Comparison of ENCODE assay signal across 16 cellular contexts in genomic region chr1:200732438-200732837, GRCh38. TPM values are rescaled to one million over a fixed set of nuclear protein-coding genes. Genes with fewer than 3 reads are reported as not detected.
DNase-seq lines count a peak whose midpoint lies in the region; ATAC-seq and TF ChIP-seq lines count a peak whose summit lies in the region.
"Had no signal": no experiment of that assay in that cellular context is flagged by ENCODE, and none has a peak within 500 bp of the region (broad histone marks: within the 10 kb centered on the region; RNA-seq: fewer than 3 reads in every experiment).

No MANE protein-coding gene starts in this region.

- intact Hi-C loops in PC-9 (cut with micrococcal nuclease; ENCODE audit: unreplicated experiment), result no loop called here
- intact Hi-C loops in prostate gland (cut with DNase I), result no loop called here
- intact Hi-C loops in left lung (cut with DNase I), result no loop called here

- no TSS peak for BruUV-seq in PC-9 (replicated peaks; lab: Mats Ljungman, UMichigan)

- H3K4me3 ChIP-seq in PC-9, result no peak overlapping the region
- H3K4me3 ChIP-seq in neural progenitor cell, result no peak overlapping the region
- no peak overlapping the region for H3K4me3 ChIP-seq in prostate gland
- H3K4me3 ChIP-seq in left lung, result no peak overlapping the region

- H3K4me1 ChIP-seq in PC-9 (replicated peaks; ENCODE audit: insufficient read depth) (no peaks in the 10 kb centered on the region), neural progenitor cell (peaks cover 10% of the 10 kb centered on the region), prostate gland (replicated peaks) (no peaks in the 10 kb centered on the region), left lung (no peaks in the 10 kb centered on the region)

- WGBS in prostate gland, result 86% methylated on average over 7 of the region's 7 CpGs

- CTCF ChIA-PET in PC-9 (lab: Charles Lee), result no interaction called here

- no peaks in the 10 kb centered on the region for H3K27me3 Mint-ChIP-seq in neural progenitor cell (ENCODE audit: insufficient read depth, low read depth)

- no peaks in the 10 kb centered on the region for H3K36me3 Mint-ChIP-seq in neural progenitor cell
- H3K36me3 Mint-ChIP-seq: CD8-positive, alpha-beta T cell had no signal

- H3K79me2 ChIP-seq in PC-9 (ENCODE audit: low read depth) (no peaks in the 10 kb centered on the region), neural progenitor cell (ENCODE audit: low read depth) (no peaks in the 10 kb centered on the region)

- no peak overlapping the region for H3K4me2 ChIP-seq in PC-9
- no peak overlapping the region for H3K4me2 ChIP-seq in neural progenitor cell

- POLR2A ChIA-PET in PC-9 (lab: Charles Lee; ENCODE audit: unreplicated experiment), result no interaction called here

- H3K4me3 Mint-ChIP-seq in neural progenitor cell, result no peak overlapping the region
- H3K4me3 Mint-ChIP-seq: CD8-positive, alpha-beta T cell had no signal

- H3K9me3 ChIP-seq in PC-9 (ENCODE audit: insufficient read depth, low read depth), result no peaks in the 10 kb centered on the region
- no peaks in the 10 kb centered on the region for H3K9me3 ChIP-seq in neural progenitor cell (ENCODE audit: low read depth)
- H3K9me3 ChIP-seq in prostate gland, result no peaks in the 10 kb centered on the region
- H3K9me3 ChIP-seq in left lung, result no peaks in the 10 kb centered on the region

- no peaks in the 10 kb centered on the region for H3K9me3 Mint-ChIP-seq in neural progenitor cell
- H3K9me3 Mint-ChIP-seq: CD8-positive, alpha-beta T cell had no signal

- TF ChIP-seq CTCF in PC-9 (conservative IDR thresholded peaks at IDR 0.05) (no peak), neural progenitor cell (IDR thresholded peaks at IDR 0.05) (no peak), prostate gland (IDR thresholded peaks at IDR 0.05) (no peak), left lung (IDR thresholded peaks at IDR 0.05) (no peak)

- H3K27ac ChIP-seq in PC-9 (no peak overlapping the region), neural progenitor cell (no peak overlapping the region), prostate gland (no peak overlapping the region), left lung (no peak overlapping the region)

- no peak for TF ChIP-seq POLR2A in prostate gland (IDR thresholded peaks at IDR 0.05)

- H3K27me3 ChIP-seq in PC-9 (ENCODE audit: insufficient read depth, low read depth) (no peaks in the 10 kb centered on the region), neural progenitor cell (peaks cover 3% of the 10 kb centered on the region), prostate gland (replicated peaks; ENCODE audit: insufficient read depth) (no peaks in the 10 kb centered on the region), left lung (no peaks in the 10 kb centered on the region)

- H2AFZ ChIP-seq in PC-9 (0 out of 2 replicates have a peak overlapping the region, but pooled peaks have one; percentile 11), neural progenitor cell (replicated peaks) (peak overlapping the region; percentile 2)

- H3K27ac Mint-ChIP-seq in neural progenitor cell, result no peak overlapping the region
- H3K27ac Mint-ChIP-seq: CD8-positive, alpha-beta T cell had no signal

- DNase-seq in NCI-H1417 (lab: John Stamatoyannopoulos, UW) (peak in 2 of 3 experiments; percentile 3 to 65), NCI-H1417 treated with DMSO at 0.1 percent for 48 hours (lab: John Stamatoyannopoulos, UW) (no peak), NCI-H345 (lab: John Stamatoyannopoulos, UW) (peak; percentile 68), PC-9 (no peak), neural progenitor cell (ENCODE audit: low spot score) (no peak), prostate gland (ENCODE audit: low spot score) (no peak), left lung (no peak)
- DNase-seq: CD8-positive, alpha-beta T cell; IMR-90; Kasumi-1; NCI-H1436 treated with DMSO at 0.1 percent for 48 hours; NCI-H2107; NCI-H2227 treated with DMSO at 0.1 percent for 48 hours; NCI-H774 had no signal

- no peaks in the 10 kb centered on the region for H3K9me2 ChIP-seq in PC-9 (ENCODE audit: insufficient read depth)

- no peaks in the 10 kb centered on the region for H3K4me1 Mint-ChIP-seq in neural progenitor cell

- no peak overlapping the region for H3K9ac ChIP-seq in neural progenitor cell

- ATAC-seq in HG02763 (IDR thresholded peaks at IDR 0.05; ENCODE audit: unreplicated experiment), result no peak
- no peak for ATAC-seq in left lung
- ATAC-seq: CD8-positive, alpha-beta T cell; Panc1 had no signal

- H4K20me1 ChIP-seq in PC-9 (ENCODE audit: insufficient read depth), result no peaks in the 10 kb centered on the region
- no peaks in the 10 kb centered on the region for H4K20me1 ChIP-seq in neural progenitor cell (ENCODE audit: low read depth)

- no peaks in the 10 kb centered on the region for H3F3A ChIP-seq in PC-9 (ENCODE audit: insufficient read depth, low read depth)
- H3F3A ChIP-seq in neural progenitor cell (ENCODE audit: low read depth), result peaks cover 11% of the 10 kb centered on the region

- H3K36me3 ChIP-seq in PC-9 (ENCODE audit: low read depth) (no peaks in the 10 kb centered on the region), neural progenitor cell (no peaks in the 10 kb centered on the region), prostate gland (no peaks in the 10 kb centered on the region), left lung (no peaks in the 10 kb centered on the region)

RNA-seq across cellular contexts. Expression of gene CAMSAP2, which starts 6.3 kb away (rescaled TPM):
- total RNA-seq in PC-9 (2021), result 27.5 and 40.3 TPM in 2 replicates
- total RNA-seq in neural progenitor cell (ENCODE audit: low replicate concordance), result 28.2 and 43.9 TPM in 2 replicates
- 10 to 100 TPM; 15.8 to 22.8 TPM for total RNA-seq in prostate gland
- 10 to 100 TPM; 32.2 TPM for total RNA-seq in left lung

Comparison
In these comparisons a context has a peak if more than half of its experiments do, and no peak if none do; other contexts are left out.
1. DNase-seq: peak in NCI-H1417 (2 of 3) and NCI-H345 (single experiment); none in NCI-H1417 treated with DMSO at 0.1 percent for 48 hours (single experiment), PC-9 (0 of 2), neural progenitor cell (single experiment), prostate gland (single experiment) and left lung (0 of 2).